11 cellular contexts compared by ENCODE assay signal in genomic region chr5:90421136-90421535, GRCh38. TPM values are rescaled to one million over a fixed set of nuclear protein-coding genes. Genes with fewer than 3 reads are reported as not detected.
DNase-seq lines count a peak whose midpoint lies in the region; ATAC-seq, FAIRE-seq and TF ChIP-seq lines count a peak whose summit lies in the region.
"Had no signal": no experiment of that assay in that cellular context is flagged by ENCODE, and none has a peak within 500 bp of the region (broad histone marks: within the 10 kb centered on the region; RNA-seq: fewer than 3 reads in every experiment).

No MANE protein-coding gene starts in this region.

- WGBS in K562 (ENCODE audit: insufficient coverage, low coverage, missing lambda C conversion rate): 13% methylated on average over 4 of the region's 4 CpGs

- no peaks in the 10 kb centered on the region for H3K79me2 ChIP-seq in K562 (ENCODE audit: control insufficient read depth, insufficient read depth, low read length)

- no peaks in the 10 kb centered on the region for H3K9me3 Mint-ChIP-seq in CD14-positive monocyte
- H3K9me3 Mint-ChIP-seq: activated naive CD4-positive, alpha-beta T cell treated with anti-CD3 and anti-CD28 coated beads for 36 hours had no signal

- no TSS peak for BruUV-seq in K562 (replicated peaks; lab: Mats Ljungman, UMichigan)

- H3K4me3 ChIP-seq in HFF-Myc (replicated peaks; ENCODE audit: low read depth, low read length) (no peak overlapping the region), K562 (no peak overlapping the region)
- H3K4me3 ChIP-seq: uterus had no signal

- POLR2A ChIA-PET in K562 (lab: Yijun Ruan, JAX): interaction anchor here (2.9 kb wide), 1 partner anchor 11 kb away, joined by 25 read pairs; the partner anchor contains the start of gene CETN3

- no peak overlapping the region for H3K4me3 Mint-ChIP-seq in CD14-positive monocyte
- H3K4me3 Mint-ChIP-seq: activated naive CD4-positive, alpha-beta T cell treated with anti-CD3 and anti-CD28 coated beads for 36 hours had no signal

- CTCF ChIA-PET in K562 (lab: Yijun Ruan, JAX; ENCODE audit: low intra/inter-chr PET ratio): no interaction called here

- H3K4me1 ChIP-seq in K562 (replicated peaks in 1 of 2; ENCODE audit: control insufficient read depth in 2 of 2, insufficient read depth in 2 of 2, low read length in 2 of 2): no peaks in the 10 kb centered on the region
- H3K4me1 ChIP-seq: uterus had no signal

- no peaks in the 10 kb centered on the region for H3K27me3 ChIP-seq in K562 (ENCODE audit: control insufficient read depth in 2 of 2, insufficient read depth in 2 of 2, low read length in 2 of 2)
- H3K27me3 ChIP-seq: uterus had no signal

- H3K27ac ChIP-seq in K562 (ENCODE audit: extremely low read depth, low read depth, low read length): no peak overlapping the region
- H3K27ac ChIP-seq: uterus had no signal

- no peak overlapping the region for H3K9ac ChIP-seq in K562 (ENCODE audit: insufficient read depth in 1 of 2, low read depth in 2 of 2, low read length in 2 of 2)

- H3K9me1 ChIP-seq in K562 (ENCODE audit: control insufficient read depth, insufficient read depth, low read length): no peaks in the 10 kb centered on the region

- DNase-seq in ELF-1 (ENCODE audit: low read depth, low spot score) (peak; percentile 37), HFF-Myc (ENCODE audit: extremely low read depth, low read depth) (no peak), K562 (ENCODE audit: extremely low read depth in 1 of 4, low spot score in 3 of 4) (peak in 2 of 4 experiments; percentile 21 to 48), lung microvascular endothelial cell (ENCODE audit: low read depth in 2 of 2) (peak; percentile 18 to 22), T-helper 9 cell (no peak), CD14-positive monocyte (ENCODE audit: low spot score) (no peak)
- DNase-seq: activated naive CD4-positive, alpha-beta T cell treated with anti-CD3 and anti-CD28 coated beads for 36 hours; stimulated activated CD4-positive, alpha-beta T cell treated with anti-CD3 and anti-CD28 coated beads, Interleukin-15, amount 100 ng/mL, for 24 hours; uterus had no signal

- peak; percentile 95 for ATAC-seq in K562
- ATAC-seq in HG03097 (IDR thresholded peaks at IDR 0.05; ENCODE audit: low FRiP score, unreplicated experiment): no peak
- ATAC-seq in GM19328 (IDR thresholded peaks at IDR 0.05; ENCODE audit: unreplicated experiment): no peak

- no peaks in the 10 kb centered on the region for H4K20me1 ChIP-seq in K562 (replicated peaks; ENCODE audit: control insufficient read depth, insufficient read depth, low read length)

- peak; percentile 86 for FAIRE-seq in K562 (lab: Jason Lieb, UNC)

- TF ChIP-seq RAD21 in K562 (CRISPR knock-in tag; conservative IDR thresholded peaks at IDR 0.05 in 1 of 2, IDR thresholded peaks at IDR 0.05 in 1 of 2): peak; percentile 6 to 57; a peak in 2 of 4 replicates

- intact Hi-C loops in K562 (cut with micrococcal nuclease) (no loop called here), CD14-positive monocyte (cut with micrococcal nuclease) (loop anchor here in 1 of 2 donors (10.0 kb wide), 1 partner anchor 54 kb away; the partner anchor contains the start of genes MBLAC2 and POLR3G)

- TF ChIP-seq CTCF in HFF-Myc (IDR thresholded peaks at IDR 0.05; ENCODE audit: low read depth, low read length, missing control alignments) (peak; percentile 12), K562 (IDR thresholded peaks at IDR 0.05 in 2 of 3, conservative IDR thresholded peaks at IDR 0.05 in 1 of 3; ENCODE audit: insufficient read depth in 2 of 3, low read depth in 1 of 3, low read length in 3 of 3) (peak; percentile 53 to 60 (median 55)), CD14-positive monocyte (IDR thresholded peaks at IDR 0.05) (no peak)

- H3K4me1 Mint-ChIP-seq in CD14-positive monocyte: no peaks in the 10 kb centered on the region

- no peak overlapping the region for H3K27ac Mint-ChIP-seq in CD14-positive monocyte
- H3K27ac Mint-ChIP-seq: activated naive CD4-positive, alpha-beta T cell treated with anti-CD3 and anti-CD28 coated beads for 36 hours had no signal

- TF ChIP-seq EP300 in K562 (IDR thresholded peaks at IDR 0.05; ENCODE audit: low read length): no peak

- no peak for TF ChIP-seq POLR2A in K562 (conservative IDR thresholded peaks at IDR 0.05)

- H3K4me2 ChIP-seq in K562 (ENCODE audit: insufficient read depth, low read length): no peak overlapping the region

- H3K36me3 ChIP-seq in K562 (ENCODE audit: control insufficient read depth, insufficient read depth, low read length): no peaks in the 10 kb centered on the region
- H3K36me3 ChIP-seq: uterus had no signal

- peak overlapping the region; percentile 34 for H2AFZ ChIP-seq in K562 (ENCODE audit: low read depth, low read length)

- no peaks in the 10 kb centered on the region for H3K9me3 ChIP-seq in K562 (replicated peaks; ENCODE audit: control insufficient read depth, insufficient read depth, low read depth, low read length)
- H3K9me3 ChIP-seq: uterus had no signal

- no peaks in the 10 kb centered on the region for H3K36me3 Mint-ChIP-seq in CD14-positive monocyte

- in situ Hi-C loops in K562 (cut with MboI): no loop called here

- peaks cover 2 to 4% (median 2%) of the 10 kb centered on the region in 3 donors for H3K27me3 Mint-ChIP-seq in CD14-positive monocyte (ENCODE audit: low read depth in 3 of 3)

TF ChIP-seq in K562, 482 proteins besides CTCF, POLR2A, EP300 and RAD21 (continues in another document):
- peak; percentile 15; the same call in 1 of the 2 replicates for TF ChIP-seq SMC3 (conservative IDR thresholded peaks at IDR 0.05; ENCODE audit: insufficient read depth, low read depth, low read length)

RNA-seq across cellular contexts. Expression of gene CETN3, which starts 11.6 kb away (rescaled TPM):
- 6.3 and 30.9 TPM in 2 replicates for total RNA-seq in K562 (2011; cell fraction: chromatin; rRNA removed; ENCODE audit: low replicate concordance)
- total RNA-seq in K562 (2011; cell fraction: nucleolus; rRNA removed): 2.3 and 5.0 TPM in 2 replicates
- total RNA-seq in K562 (2011; cell fraction: nucleoplasm; rRNA removed): 11.4 and 21.7 TPM in 2 replicates
- total RNA-seq in K562 (2014; rRNA removed) (41.6 and 57.3 TPM in 2 replicates), K562 (2014; rRNA removed; fragmentation: Illumina TruSeq; extraction: Trizol) (99.4 and 121 TPM in 2 replicates), K562 (2015; rRNA removed; fragmentation: Illumina TruSeq; extraction: Trizol) (74.5 and 82.4 TPM in 2 replicates), K562 (2021) (42.8 and 43.3 TPM in 2 replicates), lung microvascular endothelial cell (3.3 and 5.0 TPM in 2 replicates)
- polyA plus RNA-seq in K562 (2011; rRNA removed) (38.4 and 63.2 TPM in 2 replicates), K562 (2014; fragmentation: Illumina TruSeq; extraction: Trizol) (77.6 and 87.4 TPM in 2 replicates), K562 (2014; fragmentation: Nextera tagmentation; extraction: Ambion mirVana) (10 to 100 TPM; 80.5 to 91.3 TPM), K562 (2014; rRNA removed) (109 and 113 TPM in 2 replicates), CD14-positive monocyte (1 to 10 TPM; 7.7 to 9.0 TPM)
- 1.1 and 6.2 TPM in 2 replicates for polyA plus RNA-seq in K562 (2011; cell fraction: cytosol; rRNA removed)
- 6.0 and 10.5 TPM in 2 replicates for polyA plus RNA-seq in K562 (2011; cell fraction: nucleus; rRNA removed)
- 46.4 and 76.7 TPM in 2 replicates for polyA plus RNA-seq in K562 (2012)
- polyA minus RNA-seq in K562 (2011; rRNA and poly(A)+ RNA removed): 11.1 and 15.7 TPM in 2 replicates
- 5.7 and 9.1 TPM in 2 replicates for polyA minus RNA-seq in K562 (2011; cell fraction: cytosol; rRNA and poly(A)+ RNA removed)
- polyA minus RNA-seq in K562 (2011; cell fraction: nucleus; rRNA and poly(A)+ RNA removed): 11.0 and 27.2 TPM in 2 replicates

RNA-seq across cellular contexts. Expression of gene MBLAC2, which starts 53.4 kb away (rescaled TPM):
- 11.3 and 19.1 TPM in 2 replicates for total RNA-seq in K562 (2011; cell fraction: chromatin; rRNA removed; ENCODE audit: low replicate concordance)
- total RNA-seq in K562 (2011; cell fraction: nucleolus; rRNA removed): 13.7 and 15.3 TPM in 2 replicates
- 17.3 and 30.1 TPM in 2 replicates for total RNA-seq in K562 (2011; cell fraction: nucleoplasm; rRNA removed)
- total RNA-seq in K562 (2014; rRNA removed) (7.6 and 8.2 TPM in 2 replicates), K562 (2014; rRNA removed; fragmentation: Illumina TruSeq; extraction: Trizol) (10.2 and 10.5 TPM in 2 replicates), K562 (2015; rRNA removed; fragmentation: Illumina TruSeq; extraction: Trizol) (9.2 and 10.7 TPM in 2 replicates), K562 (2021) (10.3 and 10.6 TPM in 2 replicates), lung microvascular endothelial cell (3.3 and 4.6 TPM in 2 replicates)
- polyA plus RNA-seq in K562 (2011; rRNA removed) (13.1 and 13.2 TPM in 2 replicates), K562 (2014; fragmentation: Illumina TruSeq; extraction: Trizol) (9.0 and 10.3 TPM in 2 replicates), K562 (2014; fragmentation: Nextera tagmentation; extraction: Ambion mirVana) (1 to 10 TPM; 2.4 to 3.2 TPM), K562 (2014; rRNA removed) (10.4 and 12.4 TPM in 2 replicates), CD14-positive monocyte (1 to 10 TPM in 1 of 2 donors, under 1 TPM in 1; 0.96 to 1.2 TPM)
- polyA plus RNA-seq in K562 (2011; cell fraction: cytosol; rRNA removed): 9.3 and 11.1 TPM in 2 replicates
- polyA plus RNA-seq in K562 (2011; cell fraction: nucleus; rRNA removed): 17.6 and 17.7 TPM in 2 replicates
- 6.9 and 7.2 TPM in 2 replicates for polyA plus RNA-seq in K562 (2012)
- 13.5 and 15.1 TPM in 2 replicates for polyA minus RNA-seq in K562 (2011; rRNA and poly(A)+ RNA removed)
- polyA minus RNA-seq in K562 (2011; cell fraction: cytosol; rRNA and poly(A)+ RNA removed): 7.3 and 10.0 TPM in 2 replicates
- 28.5 and 39.2 TPM in 2 replicates for polyA minus RNA-seq in K562 (2011; cell fraction: nucleus; rRNA and poly(A)+ RNA removed)

RNA-seq across cellular contexts. Expression of gene POLR3G, which starts 53.5 kb away (rescaled TPM):
- total RNA-seq in K562 (2011; cell fraction: chromatin; rRNA removed; ENCODE audit: low replicate concordance): 8.8 and 27.0 TPM in 2 replicates
- 3.8 and 4.7 TPM in 2 replicates for total RNA-seq in K562 (2011; cell fraction: nucleolus; rRNA removed)
- total RNA-seq in K562 (2011; cell fraction: nucleoplasm; rRNA removed): 7.6 and 19.2 TPM in 2 replicates
- 37.2 and 39.6 TPM in 2 replicates for total RNA-seq in K562 (2014; rRNA removed)
- total RNA-seq in K562 (2014; rRNA removed; fragmentation: Illumina TruSeq; extraction: Trizol): 59.0 and 63.8 TPM in 2 replicates
- 37.2 and 44.5 TPM in 2 replicates for total RNA-seq in K562 (2015; rRNA removed; fragmentation: Illumina TruSeq; extraction: Trizol)
- 39.0 and 47.4 TPM in 2 replicates for total RNA-seq in K562 (2021)
- 33.6 and 54.9 TPM in 2 replicates for polyA plus RNA-seq in K562 (2011; rRNA removed)
- polyA plus RNA-seq in K562 (2011; cell fraction: cytosol; rRNA removed): 57.9 and 76.8 TPM in 2 replicates
- 10.7 and 12.5 TPM in 2 replicates for polyA plus RNA-seq in K562 (2011; cell fraction: nucleus; rRNA removed)
- 6.6 and 31.1 TPM in 2 replicates for polyA plus RNA-seq in K562 (2012)
- 69.1 and 78.9 TPM in 2 replicates for polyA plus RNA-seq in K562 (2014; fragmentation: Illumina TruSeq; extraction: Trizol)
- 100 to 1,000 TPM in 1 of 2 experiments, 10 to 100 TPM in 1; 95.1 to 111 TPM for polyA plus RNA-seq in K562 (2014; fragmentation: Nextera tagmentation; extraction: Ambion mirVana)
- polyA plus RNA-seq in K562 (2014; rRNA removed): 58.0 and 84.6 TPM in 2 replicates
- 30.9 and 34.2 TPM in 2 replicates for polyA minus RNA-seq in K562 (2011; rRNA and poly(A)+ RNA removed)
- polyA minus RNA-seq in K562 (2011; cell fraction: cytosol; rRNA and poly(A)+ RNA removed): 17.3 and 21.6 TPM in 2 replicates
- polyA minus RNA-seq in K562 (2011; cell fraction: nucleus; rRNA and poly(A)+ RNA removed): 5.5 and 9.3 TPM in 2 replicates
- total RNA-seq in lung microvascular endothelial cell: 2.4 and 3.7 TPM in 2 replicates
- polyA plus RNA-seq in CD14-positive monocyte: under 1 TPM; 0.13 to 0.36 TPM

Comparison
In these comparisons a context has a peak if more than half of its experiments do, and no peak if none do; other contexts are left out.
1. DNase-seq: peak in ELF-1 (single experiment) and lung microvascular endothelial cell (2 of 2); none in HFF-Myc (single experiment), T-helper 9 cell (single experiment) and CD14-positive monocyte (single experiment).